In the genomic region with DNA sequence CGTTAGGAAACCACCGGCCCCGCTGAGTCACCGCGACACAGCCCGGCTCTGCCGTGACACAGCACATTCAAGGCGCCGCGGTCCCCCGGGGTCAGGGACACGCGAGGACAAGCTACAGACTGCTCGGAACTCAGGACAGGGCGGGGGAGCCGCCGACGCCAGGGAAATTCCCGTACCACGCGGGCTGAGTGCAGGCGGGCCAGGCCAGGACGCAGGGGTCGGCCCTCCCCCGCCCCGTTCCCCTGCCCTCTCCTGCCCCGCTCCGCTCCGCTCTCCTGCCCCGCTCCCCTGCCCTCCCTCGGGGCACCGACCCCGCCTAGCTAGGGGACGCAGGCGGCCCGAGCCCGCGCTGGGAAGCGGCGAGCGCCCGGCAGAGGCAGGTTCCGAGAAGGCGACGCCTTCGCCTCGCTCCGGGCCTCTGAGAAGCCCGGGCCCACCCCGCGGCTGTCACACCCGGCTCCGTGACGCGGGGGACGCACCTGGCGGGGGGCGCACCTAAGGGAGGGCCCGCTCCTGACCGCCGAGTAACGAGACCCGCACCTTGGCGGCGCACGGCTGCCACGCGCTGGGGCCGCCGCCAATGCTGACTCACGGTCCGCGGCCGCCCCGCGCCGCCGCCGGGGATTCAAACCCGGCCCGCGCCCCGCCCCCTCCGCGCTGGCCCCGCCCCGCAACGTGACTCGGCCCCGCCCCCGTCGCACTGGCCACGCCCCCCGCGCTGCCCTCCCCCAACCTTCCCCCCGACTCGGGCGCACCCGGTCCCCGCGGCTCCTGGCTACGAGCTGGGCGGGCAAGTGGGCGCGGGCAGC, we compare ENCODE assay signal across 1 cellular context.
TF ChIP-seq lines count a peak whose summit lies in the region.

No MANE protein-coding gene starts in this region.

TF ChIP-seq in K562, 482 proteins besides CTCF, POLR2A, EP300 and RAD21 (continued from another document and continues in another):
- TF ChIP-seq, protein P1, sequence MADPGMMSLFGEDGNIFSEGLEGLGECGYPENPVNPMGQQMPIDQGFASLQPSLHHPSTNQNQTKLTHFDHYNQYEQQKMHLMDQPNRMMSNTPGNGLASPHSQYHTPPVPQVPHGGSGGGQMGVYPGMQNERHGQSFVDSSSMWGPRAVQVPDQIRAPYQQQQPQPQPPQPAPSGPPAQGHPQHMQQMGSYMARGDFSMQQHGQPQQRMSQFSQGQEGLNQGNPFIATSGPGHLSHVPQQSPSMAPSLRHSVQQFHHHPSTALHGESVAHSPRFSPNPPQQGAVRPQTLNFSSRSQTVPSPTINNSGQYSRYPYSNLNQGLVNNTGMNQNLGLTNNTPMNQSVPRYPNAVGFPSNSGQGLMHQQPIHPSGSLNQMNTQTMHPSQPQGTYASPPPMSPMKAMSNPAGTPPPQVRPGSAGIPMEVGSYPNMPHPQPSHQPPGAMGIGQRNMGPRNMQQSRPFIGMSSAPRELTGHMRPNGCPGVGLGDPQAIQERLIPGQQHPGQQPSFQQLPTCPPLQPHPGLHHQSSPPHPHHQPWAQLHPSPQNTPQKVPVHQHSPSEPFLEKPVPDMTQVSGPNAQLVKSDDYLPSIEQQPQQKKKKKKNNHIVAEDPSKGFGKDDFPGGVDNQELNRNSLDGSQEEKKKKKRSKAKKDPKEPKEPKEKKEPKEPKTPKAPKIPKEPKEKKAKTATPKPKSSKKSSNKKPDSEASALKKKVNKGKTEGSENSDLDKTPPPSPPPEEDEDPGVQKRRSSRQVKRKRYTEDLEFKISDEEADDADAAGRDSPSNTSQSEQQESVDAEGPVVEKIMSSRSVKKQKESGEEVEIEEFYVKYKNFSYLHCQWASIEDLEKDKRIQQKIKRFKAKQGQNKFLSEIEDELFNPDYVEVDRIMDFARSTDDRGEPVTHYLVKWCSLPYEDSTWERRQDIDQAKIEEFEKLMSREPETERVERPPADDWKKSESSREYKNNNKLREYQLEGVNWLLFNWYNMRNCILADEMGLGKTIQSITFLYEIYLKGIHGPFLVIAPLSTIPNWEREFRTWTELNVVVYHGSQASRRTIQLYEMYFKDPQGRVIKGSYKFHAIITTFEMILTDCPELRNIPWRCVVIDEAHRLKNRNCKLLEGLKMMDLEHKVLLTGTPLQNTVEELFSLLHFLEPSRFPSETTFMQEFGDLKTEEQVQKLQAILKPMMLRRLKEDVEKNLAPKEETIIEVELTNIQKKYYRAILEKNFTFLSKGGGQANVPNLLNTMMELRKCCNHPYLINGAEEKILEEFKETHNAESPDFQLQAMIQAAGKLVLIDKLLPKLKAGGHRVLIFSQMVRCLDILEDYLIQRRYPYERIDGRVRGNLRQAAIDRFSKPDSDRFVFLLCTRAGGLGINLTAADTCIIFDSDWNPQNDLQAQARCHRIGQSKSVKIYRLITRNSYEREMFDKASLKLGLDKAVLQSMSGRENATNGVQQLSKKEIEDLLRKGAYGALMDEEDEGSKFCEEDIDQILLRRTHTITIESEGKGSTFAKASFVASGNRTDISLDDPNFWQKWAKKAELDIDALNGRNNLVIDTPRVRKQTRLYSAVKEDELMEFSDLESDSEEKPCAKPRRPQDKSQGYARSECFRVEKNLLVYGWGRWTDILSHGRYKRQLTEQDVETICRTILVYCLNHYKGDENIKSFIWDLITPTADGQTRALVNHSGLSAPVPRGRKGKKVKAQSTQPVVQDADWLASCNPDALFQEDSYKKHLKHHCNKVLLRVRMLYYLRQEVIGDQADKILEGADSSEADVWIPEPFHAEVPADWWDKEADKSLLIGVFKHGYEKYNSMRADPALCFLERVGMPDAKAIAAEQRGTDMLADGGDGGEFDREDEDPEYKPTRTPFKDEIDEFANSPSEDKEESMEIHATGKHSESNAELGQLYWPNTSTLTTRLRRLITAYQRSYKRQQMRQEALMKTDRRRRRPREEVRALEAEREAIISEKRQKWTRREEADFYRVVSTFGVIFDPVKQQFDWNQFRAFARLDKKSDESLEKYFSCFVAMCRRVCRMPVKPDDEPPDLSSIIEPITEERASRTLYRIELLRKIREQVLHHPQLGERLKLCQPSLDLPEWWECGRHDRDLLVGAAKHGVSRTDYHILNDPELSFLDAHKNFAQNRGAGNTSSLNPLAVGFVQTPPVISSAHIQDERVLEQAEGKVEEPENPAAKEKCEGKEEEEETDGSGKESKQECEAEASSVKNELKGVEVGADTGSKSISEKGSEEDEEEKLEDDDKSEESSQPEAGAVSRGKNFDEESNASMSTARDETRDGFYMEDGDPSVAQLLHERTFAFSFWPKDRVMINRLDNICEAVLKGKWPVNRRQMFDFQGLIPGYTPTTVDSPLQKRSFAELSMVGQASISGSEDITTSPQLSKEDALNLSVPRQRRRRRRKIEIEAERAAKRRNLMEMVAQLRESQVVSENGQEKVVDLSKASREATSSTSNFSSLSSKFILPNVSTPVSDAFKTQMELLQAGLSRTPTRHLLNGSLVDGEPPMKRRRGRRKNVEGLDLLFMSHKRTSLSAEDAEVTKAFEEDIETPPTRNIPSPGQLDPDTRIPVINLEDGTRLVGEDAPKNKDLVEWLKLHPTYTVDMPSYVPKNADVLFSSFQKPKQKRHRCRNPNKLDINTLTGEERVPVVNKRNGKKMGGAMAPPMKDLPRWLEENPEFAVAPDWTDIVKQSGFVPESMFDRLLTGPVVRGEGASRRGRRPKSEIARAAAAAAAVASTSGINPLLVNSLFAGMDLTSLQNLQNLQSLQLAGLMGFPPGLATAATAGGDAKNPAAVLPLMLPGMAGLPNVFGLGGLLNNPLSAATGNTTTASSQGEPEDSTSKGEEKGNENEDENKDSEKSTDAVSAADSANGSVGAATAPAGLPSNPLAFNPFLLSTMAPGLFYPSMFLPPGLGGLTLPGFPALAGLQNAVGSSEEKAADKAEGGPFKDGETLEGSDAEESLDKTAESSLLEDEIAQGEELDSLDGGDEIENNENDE (IDR thresholded peaks at IDR 0.05; ENCODE audit: low read depth, low read length) = no peak
- TF ChIP-seq NELFE (IDR thresholded peaks at IDR 0.05; ENCODE audit: insufficient read depth, insufficient read length) (no peak), DMBX1 (CRISPR knock-in tag; IDR thresholded peaks at IDR 0.05; ENCODE audit: borderline replicate concordance) (0 out of 2 replicates have a peak, but pooled peaks have one; percentile 23), NFIC (IDR thresholded peaks at IDR 0.05) (peak; percentile 44), KLF1 (tag; IDR thresholded peaks at IDR 0.05) (no peak), ZBTB40 (IDR thresholded peaks at IDR 0.05) (no peak), ZBTB40 (CRISPR knock-in tag; IDR thresholded peaks at IDR 0.05) (no peak), TAL1 (IDR thresholded peaks at IDR 0.05) (no peak), BCL6 (CRISPR knock-in tag; IDR thresholded peaks at IDR 0.05) (no peak), NCOA2 (IDR thresholded peaks at IDR 0.05; ENCODE audit: partially characterized antibody in 2 of 2) (no peak), ZNF445 (CRISPR knock-in tag; IDR thresholded peaks at IDR 0.05; ENCODE audit: low read depth) (no peak), YBX1 (IDR thresholded peaks at IDR 0.05) (no peak), ZSCAN29 (IDR thresholded peaks at IDR 0.05) (0 out of 2 replicates have a peak, but pooled peaks have one; percentile 2), GABPA (tag; conservative IDR thresholded peaks at IDR 0.05; ENCODE audit: low read depth) (no peak), ZNF696 (CRISPR knock-in tag; conservative IDR thresholded peaks at IDR 0.05) (no peak), JUNB (CRISPR knock-in tag; conservative IDR thresholded peaks at IDR 0.05) (no peak), MTA2 (IDR thresholded peaks at IDR 0.05; ENCODE audit: low read depth) (peak; percentile 59; the same call in 1 of the 2 replicates), DACH1 (IDR thresholded peaks at IDR 0.05; ENCODE audit: partially characterized antibody) (no peak), ZNF232 (CRISPR knock-in tag; IDR thresholded peaks at IDR 0.05) (no peak; the same call in 1 of the 2 replicates), GTF2B (IDR thresholded peaks at IDR 0.05; ENCODE audit: extremely low read depth, insufficient read length) (no peak)
- TF ChIP-seq, protein P2, sequence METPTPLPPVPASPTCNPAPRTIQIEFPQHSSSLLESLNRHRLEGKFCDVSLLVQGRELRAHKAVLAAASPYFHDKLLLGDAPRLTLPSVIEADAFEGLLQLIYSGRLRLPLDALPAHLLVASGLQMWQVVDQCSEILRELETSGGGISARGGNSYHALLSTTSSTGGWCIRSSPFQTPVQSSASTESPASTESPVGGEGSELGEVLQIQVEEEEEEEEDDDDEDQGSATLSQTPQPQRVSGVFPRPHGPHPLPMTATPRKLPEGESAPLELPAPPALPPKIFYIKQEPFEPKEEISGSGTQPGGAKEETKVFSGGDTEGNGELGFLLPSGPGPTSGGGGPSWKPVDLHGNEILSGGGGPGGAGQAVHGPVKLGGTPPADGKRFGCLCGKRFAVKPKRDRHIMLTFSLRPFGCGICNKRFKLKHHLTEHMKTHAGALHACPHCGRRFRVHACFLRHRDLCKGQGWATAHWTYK (CRISPR knock-in tag; IDR thresholded peaks at IDR 0.05) = no peak; the same call in 1 of the 2 replicates
